In genomic region chr15:96325579-96326331, GRCh38 we compare ENCODE assay signal across 1 cellular context.
TF ChIP-seq lines count a peak whose summit lies in the region.

No MANE protein-coding gene starts in this region.

TF ChIP-seq in GM12878, 131 proteins besides CTCF, POLR2A, EP300 and RAD21 (continued from another document):
- TF ChIP-seq ATF2 (IDR thresholded peaks at IDR 0.05; ENCODE audit: low read length): no peak
- TF ChIP-seq IKZF1 (conservative IDR thresholded peaks at IDR 0.05): peak; percentile 62
- TF ChIP-seq CEBPB (IDR thresholded peaks at IDR 0.05; ENCODE audit: borderline replicate concordance in 1 of 2, low read depth in 2 of 2, low read length in 2 of 2): no peak
- TF ChIP-seq IRF4 (IDR thresholded peaks at IDR 0.05; ENCODE audit: low read depth, low read length): no peak
- TF ChIP-seq ZNF217 (IDR thresholded peaks at IDR 0.05): no peak
- TF ChIP-seq KDM1A (IDR thresholded peaks at IDR 0.05; ENCODE audit: borderline replicate concordance): no peak
- no peak for TF ChIP-seq SMC3 (IDR thresholded peaks at IDR 0.05; ENCODE audit: borderline replicate concordance, low read length)
- no peak for TF ChIP-seq PML (IDR thresholded peaks at IDR 0.05; ENCODE audit: low read length)
- no peak for TF ChIP-seq TCF12 (IDR thresholded peaks at IDR 0.05; ENCODE audit: low read depth, low read length)
- no peak for TF ChIP-seq CBFB (IDR thresholded peaks at IDR 0.05; ENCODE audit: low read depth)
- TF ChIP-seq NRF1 (conservative IDR thresholded peaks at IDR 0.05; ENCODE audit: low read depth, low read length): no peak
- 0 out of 2 replicates have a peak, but pooled peaks have one; percentile 17 for TF ChIP-seq ZNF384 (IDR thresholded peaks at IDR 0.05; ENCODE audit: borderline replicate concordance, low read depth, low read length)
- TF ChIP-seq FOXM1 (IDR thresholded peaks at IDR 0.05; ENCODE audit: low read depth, low read length): no peak
- TF ChIP-seq BMI1 (IDR thresholded peaks at IDR 0.05; ENCODE audit: borderline replicate concordance): no peak
- TF ChIP-seq CUX1 (IDR thresholded peaks at IDR 0.05; ENCODE audit: insufficient replicate concordance, low read depth, low read length): no peak
- TF ChIP-seq CEBPZ (IDR thresholded peaks at IDR 0.05; ENCODE audit: low read depth, low read length): no peak
- no peak for TF ChIP-seq IRF5 (IDR thresholded peaks at IDR 0.05; ENCODE audit: borderline replicate concordance)
- TF ChIP-seq ESRRA (IDR thresholded peaks at IDR 0.05; ENCODE audit: low read length): no peak
- TF ChIP-seq NFIC (IDR thresholded peaks at IDR 0.05; ENCODE audit: low read depth, low read length): no peak
- TF ChIP-seq CBX5 (IDR thresholded peaks at IDR 0.05; ENCODE audit: low read depth): no peak
